ENCODE assay signal across 2 cellular contexts in genomic region chr3:42068303-42069088, GRCh38.
TF ChIP-seq lines count a peak whose summit lies in the region.

No MANE protein-coding gene starts in this region.

TF ChIP-seq in GM23338, 12 proteins besides CTCF, POLR2A, EP300 and RAD21 (continued from another document):
- TF ChIP-seq REST (IDR thresholded peaks at IDR 0.05; ENCODE audit: unreplicated experiment) (no peak), JUNB (IDR thresholded peaks at IDR 0.05; ENCODE audit: unreplicated experiment) (no peak), EZH2 (IDR thresholded peaks at IDR 0.05; ENCODE audit: low read depth, unreplicated experiment) (no peak), ETS1 (IDR thresholded peaks at IDR 0.05) (no peak), NANOG (IDR thresholded peaks at IDR 0.05; ENCODE audit: borderline replicate concordance) (no peak), STAT1 (IDR thresholded peaks at IDR 0.05; ENCODE audit: unreplicated experiment) (no peak), ZNF331 (CRISPR knock-in tag; IDR thresholded peaks at IDR 0.05; ENCODE audit: low read depth) (no peak), ZNF462 (CRISPR knock-in tag; IDR thresholded peaks at IDR 0.05) (no peak), ZNF114 (CRISPR knock-in tag; IDR thresholded peaks at IDR 0.05) (no peak), POLR2AphosphoS5 (IDR thresholded peaks at IDR 0.05; ENCODE audit: low read depth) (no peak), CREB1 (CRISPR knock-in tag; IDR thresholded peaks at IDR 0.05; ENCODE audit: low read depth) (no peak)

TF ChIP-seq in K562, 482 proteins besides CTCF, POLR2A, EP300 and RAD21 (continued from another document and continues in another):
- TF ChIP-seq BCOR (IDR thresholded peaks at IDR 0.05) (peak; percentile 88), ZNF444 (CRISPR knock-in tag; IDR thresholded peaks at IDR 0.05) (no peak), STAG1 (CRISPR knock-in tag; IDR thresholded peaks at IDR 0.05; ENCODE audit: borderline replicate concordance) (no peak), ATF2 (CRISPR knock-in tag; IDR thresholded peaks at IDR 0.05) (no peak), ZNF778 (CRISPR knock-in tag; IDR thresholded peaks at IDR 0.05) (no peak), CHD7 (IDR thresholded peaks at IDR 0.05; ENCODE audit: low read depth, low read length) (no peak), RAD51 (IDR thresholded peaks at IDR 0.05; ENCODE audit: borderline replicate concordance, low read depth) (no peak), RBM25 (IDR thresholded peaks at IDR 0.05; ENCODE audit: low read depth, low read length, severe bottlenecking) (peak; percentile 94), ZNF75A (CRISPR knock-in tag; IDR thresholded peaks at IDR 0.05) (no peak), ATF3 (IDR thresholded peaks at IDR 0.05) (no peak), ATF3 (CRISPR knock-in tag; conservative IDR thresholded peaks at IDR 0.05) (no peak), LCOR (CRISPR knock-in tag; IDR thresholded peaks at IDR 0.05) (no peak), ESRRA (IDR thresholded peaks at IDR 0.05; ENCODE audit: borderline replicate concordance, low read depth) (peak; percentile 19; the same call in 1 of the 2 replicates), JUN (IDR thresholded peaks at IDR 0.05; ENCODE audit: borderline replicate concordance, low read depth, low read length) (no peak), JUN (CRISPR knock-in tag; IDR thresholded peaks at IDR 0.05; ENCODE audit: borderline replicate concordance) (no peak), HDGF (IDR thresholded peaks at IDR 0.05) (no peak), ZNF668 (CRISPR knock-in tag; IDR thresholded peaks at IDR 0.05) (no peak), ZNF280B (CRISPR knock-in tag; IDR thresholded peaks at IDR 0.05) (no peak), NCOA4 (IDR thresholded peaks at IDR 0.05; ENCODE audit: partially characterized antibody) (no peak), ZNF24 (IDR thresholded peaks at IDR 0.05) (no peak), RCOR1 (IDR thresholded peaks at IDR 0.05; ENCODE audit: borderline replicate concordance in 1 of 2, low read depth in 2 of 2, low read length in 2 of 2) (0 out of 4 replicates have a peak, but pooled peaks of 1 of the 2 experiments have one; percentile 9), GTF2E2 (tag; IDR thresholded peaks at IDR 0.05) (0 out of 2 replicates have a peak, but pooled peaks have one; percentile 25), ZMIZ1 (IDR thresholded peaks at IDR 0.05; ENCODE audit: low read depth in 2 of 2, low read length in 2 of 2) (no peak), TCF7L2 (IDR thresholded peaks at IDR 0.05; ENCODE audit: low read depth, low read length) (no peak), SMAD2 (IDR thresholded peaks at IDR 0.05; ENCODE audit: low read depth, low read length) (no peak), KDM1A (IDR thresholded peaks at IDR 0.05) (peak; percentile 10 to 58; a peak in 2 of 4 replicates), ZNF609 (CRISPR knock-in tag; IDR thresholded peaks at IDR 0.05; ENCODE audit: borderline replicate concordance) (no peak), NCOR1 (IDR thresholded peaks at IDR 0.05) (no peak)
